Comparison of ENCODE assay signal across 10 cellular contexts in the genomic region with DNA sequence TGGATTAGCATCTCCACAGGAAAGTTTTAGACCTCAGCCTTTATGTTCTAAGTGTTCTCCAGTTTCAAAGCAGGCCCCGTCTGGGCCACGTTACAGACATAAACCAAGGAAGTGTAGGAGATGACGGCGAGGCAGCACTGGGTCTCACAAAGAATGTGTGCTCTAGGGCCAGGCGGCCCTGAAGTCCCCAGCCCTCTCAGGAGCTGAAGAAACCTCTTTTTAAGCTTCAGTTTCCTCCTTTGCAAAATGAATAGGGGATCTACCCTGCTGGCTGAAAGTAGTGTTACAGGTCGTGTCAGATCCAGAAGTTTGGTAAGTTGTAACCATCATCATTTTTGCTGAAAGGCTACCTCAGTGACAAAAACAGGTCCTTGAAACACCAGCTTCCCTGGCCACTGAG.
DNase-seq lines count a peak whose midpoint lies in the region; ATAC-seq and TF ChIP-seq lines count a peak whose summit lies in the region.
"Had no signal": no experiment of that assay in that cellular context is flagged by ENCODE, and none has a peak within 500 bp of the region (broad histone marks: within the 10 kb centered on the region; RNA-seq: fewer than 3 reads in every experiment).

No MANE protein-coding gene starts in this region.

- intact Hi-C loops in MCF 10A (cut with micrococcal nuclease) = no loop called here
- intact Hi-C loops in aorta (cut with DNase I) = no loop called here

- H3K27me3 ChIP-seq in aorta (ENCODE audit: control insufficient read depth in 1 of 2, insufficient read depth in 2 of 2, low read length in 1 of 2) = no peaks in the 10 kb centered on the region

- H3K27me3 Mint-ChIP-seq in MCF 10A (ENCODE audit: insufficient read depth, unreplicated experiment) = no peaks in the 10 kb centered on the region

- peak; percentile 65 for ATAC-seq in HG03378 (IDR thresholded peaks at IDR 0.05; ENCODE audit: unreplicated experiment)
- no peak for ATAC-seq in aorta (ENCODE audit: low FRiP score)

- no TSS peak for BruUV-seq in MCF 10A (replicated peaks; lab: Mats Ljungman, UMichigan)

- H3K4me3 Mint-ChIP-seq in MCF 10A (ENCODE audit: unreplicated experiment) = no peak overlapping the region

- POLR2A ChIA-PET in MCF 10A (lab: Yijun Ruan, JAX) = interaction anchor here (0.6 to 1.5 kb wide), 6 partner anchors 10 to 607 kb away, joined by 3 to 5 read pairs (median 4); no protein-coding TSS in a partner anchor

- H3K4me3 ChIP-seq in retinal pigment epithelial cell (ENCODE audit: low read length) = no peak overlapping the region
- H3K4me3 ChIP-seq in aorta (ENCODE audit: low read length in 2 of 2) = no peak overlapping the region

- peaks cover 46% of the 10 kb centered on the region for H3K4me1 Mint-ChIP-seq in MCF 10A (ENCODE audit: insufficient read depth, unreplicated experiment)

- 56 to 57% methylated on average over 6 of the region's 6 CpGs for WGBS in aorta, 2 donors

- no peaks in the 10 kb centered on the region for H3K9me3 ChIP-seq in aorta (ENCODE audit: control insufficient read depth, low read length)

- TF ChIP-seq CTCF in MCF 10A (IDR thresholded peaks at IDR 0.05; ENCODE audit: unreplicated experiment) = peak; percentile 13
- TF ChIP-seq CTCF in retinal pigment epithelial cell (conservative IDR thresholded peaks at IDR 0.05; ENCODE audit: low read depth, low read length) = peak; percentile 30

- DNase-seq in DMS 273 (lab: John Stamatoyannopoulos, UW; ENCODE audit: unreplicated experiment) (peak; percentile 44), DMS 273 treated with DMSO at 0.1 percent for 48 hours (lab: John Stamatoyannopoulos, UW) (no peak), MCF 10A (ENCODE audit: unreplicated experiment) (no peak), retinal pigment epithelial cell (ENCODE audit: low read depth) (no peak), aorta (no peak), SHP77 treated with DMSO at 0.1 percent for 48 hours (lab: John Stamatoyannopoulos, UW) (no peak), NCI-H2196 treated with DMSO at 0.1 percent for 48 hours (lab: John Stamatoyannopoulos, UW; ENCODE audit: unreplicated experiment) (no peak)
- DNase-seq: effector memory CD4-positive, alpha-beta T cell; NCI-H1436 treated with DMSO at 0.1 percent for 48 hours had no signal

- peaks cover 2 to 9% of the 10 kb centered on the region in 2 donors for H3K4me1 ChIP-seq in aorta (ENCODE audit: control insufficient read depth in 1 of 2, insufficient read depth in 2 of 2, low read length in 2 of 2)

- no peak overlapping the region for H3K27ac Mint-ChIP-seq in MCF 10A (ENCODE audit: low read depth, unreplicated experiment)

- CTCF ChIA-PET in MCF 10A (lab: Yijun Ruan, JAX) = interaction anchor here (0.6 kb wide), 1 partner anchor 65 kb away, joined by 3 read pairs; no protein-coding TSS in a partner anchor

- no peak overlapping the region for H3K27ac ChIP-seq in aorta (ENCODE audit: low read depth in 1 of 2, low read length in 2 of 2)

- no peaks in the 10 kb centered on the region for H3K36me3 ChIP-seq in aorta (ENCODE audit: control insufficient read depth in 1 of 2, insufficient read depth in 2 of 2, low read length in 1 of 2)

- no peaks in the 10 kb centered on the region for H3K9me3 Mint-ChIP-seq in MCF 10A (ENCODE audit: unreplicated experiment)

- peaks cover 10% of the 10 kb centered on the region for H3K36me3 Mint-ChIP-seq in MCF 10A (ENCODE audit: insufficient read depth, unreplicated experiment)
